In genomic region chr6:51301969-51302368, GRCh38 we compare ENCODE assay signal across 17 cellular contexts.
DNase-seq lines count a peak whose midpoint lies in the region; ATAC-seq and TF ChIP-seq lines count a peak whose summit lies in the region.
"Had no signal": no experiment of that assay in that cellular context is flagged by ENCODE, and none has a peak within 500 bp of the region (broad histone marks: within the 10 kb centered on the region; RNA-seq: fewer than 3 reads in every experiment).

No MANE protein-coding gene starts in this region.

- no peak overlapping the region for H3K9ac ChIP-seq in MM.1S (ENCODE audit: low read length)

- H3K79me2 ChIP-seq in MM.1S (ENCODE audit: low read length), result no peaks in the 10 kb centered on the region

- H3K27me3 Mint-ChIP-seq in naive thymus-derived CD8-positive, alpha-beta T cell, result peaks cover 0 to 7% (median 0%) of the 10 kb centered on the region in 5 donors
- H3K27me3 Mint-ChIP-seq: IgD-negative memory B cell had no signal

- H3K9me3 ChIP-seq in MM.1S (replicated peaks; ENCODE audit: insufficient read depth, low read length), result no peaks in the 10 kb centered on the region
- H3K9me3 ChIP-seq: thoracic aorta had no signal

- TF ChIP-seq CTCF in MM.1S (IDR thresholded peaks at IDR 0.05; ENCODE audit: low read length), result no peak

- peaks cover 0 to 13% (median 3%) of the 10 kb centered on the region in 9 donors for H3K9me3 Mint-ChIP-seq in naive thymus-derived CD8-positive, alpha-beta T cell

- ATAC-seq in GM19468 (IDR thresholded peaks at IDR 0.05; ENCODE audit: extremely low read depth, unreplicated experiment) (peak; percentile 22), HG02981 (IDR thresholded peaks at IDR 0.05; ENCODE audit: unreplicated experiment) (peak; percentile 44)
- ATAC-seq in naive thymus-derived CD8-positive, alpha-beta T cell, result no peak
- ATAC-seq: right cardiac atrium had no signal

- no peak overlapping the region for H3K27ac ChIP-seq in MM.1S (ENCODE audit: low read length)
- H3K27ac ChIP-seq: thoracic aorta, VCaP had no signal

- in situ Hi-C loops in SK-MEL-5 (cut with HindIII; ENCODE audit: low pct_unique_long_range_greater_than_20kb, low sequenced_read_pairs), result no loop called here

- no peak overlapping the region for H3K27ac Mint-ChIP-seq in naive thymus-derived CD8-positive, alpha-beta T cell
- H3K27ac Mint-ChIP-seq: IgD-negative memory B cell had no signal

- H3K4me1 ChIP-seq in MM.1S (ENCODE audit: low read length), result no peaks in the 10 kb centered on the region

- H2AFZ ChIP-seq in MM.1S (ENCODE audit: low read length), result no peak overlapping the region

- DNase-seq in COLO829 (ENCODE audit: low spot score), result peak; percentile 35
- DNase-seq in SK-MEL-5 (ENCODE audit: low read depth, low spot score), result peak; percentile 3
- no peak for DNase-seq in naive thymus-derived CD8-positive, alpha-beta T cell
- no peak for DNase-seq in hepatic stellate cell (ENCODE audit: low spot score)
- DNase-seq in NCI-H82 treated with DMSO at 0.1 percent for 48 hours (lab: John Stamatoyannopoulos, UW; ENCODE audit: unreplicated experiment), result no peak
- no peak for DNase-seq in MM.1S
- DNase-seq: foreskin melanocyte; H7; NCI-H1417; NCI-H2227 treated with DMSO at 0.1 percent for 48 hours; right cardiac atrium; stimulated activated CD4-positive, alpha-beta T cell treated with anti-CD3 and anti-CD28 coated beads, Interleukin-2, amount 100 ng/mL, for 24 hours had no signal

- H3K36me3 Mint-ChIP-seq in naive thymus-derived CD8-positive, alpha-beta T cell, result no peaks in the 10 kb centered on the region
- H3K36me3 Mint-ChIP-seq: IgD-negative memory B cell had no signal

- no peaks in the 10 kb centered on the region for H3K4me1 Mint-ChIP-seq in naive thymus-derived CD8-positive, alpha-beta T cell

- H3K36me3 ChIP-seq in MM.1S (replicated peaks; ENCODE audit: insufficient read depth, low read length), result no peaks in the 10 kb centered on the region
- H3K36me3 ChIP-seq: thoracic aorta had no signal

- H3F3A ChIP-seq in MM.1S (ENCODE audit: insufficient read depth, low read length), result no peaks in the 10 kb centered on the region

- H3K4me3 Mint-ChIP-seq in naive thymus-derived CD8-positive, alpha-beta T cell, result no peak overlapping the region
- H3K4me3 Mint-ChIP-seq: IgD-negative memory B cell had no signal

- H3K9me2 ChIP-seq in MM.1S (replicated peaks; ENCODE audit: insufficient read depth, low read length), result no peaks in the 10 kb centered on the region

- POLR2A ChIA-PET in naive thymus-derived CD8-positive, alpha-beta T cell (lab: Charles Lee), result no interaction called here

- no peaks in the 10 kb centered on the region for H3K27me3 ChIP-seq in MM.1S (replicated peaks; ENCODE audit: insufficient read depth, low read length)

- no peak overlapping the region for H3K4me3 ChIP-seq in MM.1S (ENCODE audit: low read length)
- H3K4me3 ChIP-seq: thoracic aorta had no signal

- no peaks in the 10 kb centered on the region for H4K20me1 ChIP-seq in MM.1S (ENCODE audit: insufficient read depth, low read length)

- no peak overlapping the region for H3K4me2 ChIP-seq in MM.1S (ENCODE audit: low read depth, low read length)

Comparison
In these comparisons a context has a peak if more than half of its experiments do, and no peak if none do; other contexts are left out.
1. DNase-seq: peak in COLO829 (single experiment) and SK-MEL-5 (single experiment); none in naive thymus-derived CD8-positive, alpha-beta T cell (0 of 10), hepatic stellate cell (single experiment), NCI-H82 treated with DMSO at 0.1 percent for 48 hours (single experiment) and MM.1S (single experiment).
2. ATAC-seq: peak in GM19468 (single experiment) and HG02981 (single experiment); none in naive thymus-derived CD8-positive, alpha-beta T cell (0 of 2).